In genomic region chr1:14707774-14708450, GRCh38 we compare ENCODE assay signal across 28 cellular contexts.
"Had no signal": no experiment of that assay in that cellular context is flagged by ENCODE, and none has a peak within 500 bp of the region (broad histone marks: within the 10 kb centered on the region; RNA-seq: fewer than 3 reads in every experiment).

No MANE protein-coding gene starts in this region.

- DNase-seq: activated CD4-positive, alpha-beta T cell treated with anti-CD3 and anti-CD28 coated beads for 4 hours; activated CD4-positive, alpha-beta T cell treated with anti-CD3 and anti-CD28 coated beads, Interleukin-2, amount 50 U/mL, for 48 hours; activated gamma-delta T cell treated with Interleukin-2 at 50 U/mL for 16 hours; activated naive CD4-positive, alpha-beta T cell treated with anti-CD3 and anti-CD28 coated beads, Interleukin-2, amount 50 U/mL, for 16 hours; activated T-cell treated with anti-CD3 and anti-CD28 coated beads, Interleukin-2, amount 50 U/mL, for 4 hours; amygdala; body of pancreas; cortex of kidney; effector memory CD8-positive, alpha-beta T cell; erythroblast; foreskin keratinocyte; heart right ventricle; kidney glomerular epithelial cell; left ventricle myocardium superior; mucosa of descending colon; psoas muscle; right cardiac atrium; spleen; stimulated activated naive CD4-positive, alpha-beta T cell; T-helper 1 cell; tibial artery; upper lobe of right lung had no signal

- H3K79me2 ChIP-seq: parathyroid adenoma had no signal

- H3K36me3 ChIP-seq: cardiac muscle cell, heart right ventricle, neutrophil, spleen, suprapubic skin, tibial artery, upper lobe of right lung had no signal

- H3K9ac ChIP-seq: parathyroid adenoma had no signal

- H3K27me3 ChIP-seq: body of pancreas, cardiac muscle cell, foreskin keratinocyte, neutrophil, spleen, suprapubic skin, upper lobe of right lung had no signal

- ATAC-seq: activated T-cell treated with anti-CD3 and anti-CD28 coated beads, Interleukin-2, amount 50 U/mL, for 4 hours; activated T-helper 17 cell treated with anti-CD3 and anti-CD28 coated beads, Interleukin-2, amount 50 U/mL, for 72 hours; body of pancreas; effector memory CD8-positive, alpha-beta T cell; foreskin keratinocyte; heart right ventricle; left ventricle myocardium superior; mucosa of descending colon; natural killer cell treated with Interleukin-12 subunit alpha and Interleukin-12 subunit beta and Interleukin-15 and Interleukin-18, amount 100 ng/mL, for 72 hours; psoas muscle; right cardiac atrium; upper lobe of right lung had no signal

- H3K4me3 ChIP-seq: body of pancreas, cardiac muscle cell, heart right ventricle, mucosa of descending colon, psoas muscle, spleen, suprapubic skin, tibial artery, upper lobe of right lung had no signal

- H2AFZ ChIP-seq: parathyroid adenoma had no signal

- H3K9me3 ChIP-seq: body of pancreas, mucosa of descending colon, neutrophil, psoas muscle, suprapubic skin, tibial artery, upper lobe of right lung had no signal

- H3K27ac ChIP-seq: body of pancreas, cardiac muscle cell, foreskin keratinocyte, heart right ventricle, neutrophil, parathyroid adenoma, psoas muscle, spleen, suprapubic skin, tibial artery, upper lobe of right lung had no signal

- H3K4me1 ChIP-seq: body of pancreas, foreskin keratinocyte, heart right ventricle, parathyroid adenoma, psoas muscle, spleen, suprapubic skin, tibial artery, upper lobe of right lung had no signal
